31 cellular contexts compared by ENCODE assay signal in the genomic region with DNA sequence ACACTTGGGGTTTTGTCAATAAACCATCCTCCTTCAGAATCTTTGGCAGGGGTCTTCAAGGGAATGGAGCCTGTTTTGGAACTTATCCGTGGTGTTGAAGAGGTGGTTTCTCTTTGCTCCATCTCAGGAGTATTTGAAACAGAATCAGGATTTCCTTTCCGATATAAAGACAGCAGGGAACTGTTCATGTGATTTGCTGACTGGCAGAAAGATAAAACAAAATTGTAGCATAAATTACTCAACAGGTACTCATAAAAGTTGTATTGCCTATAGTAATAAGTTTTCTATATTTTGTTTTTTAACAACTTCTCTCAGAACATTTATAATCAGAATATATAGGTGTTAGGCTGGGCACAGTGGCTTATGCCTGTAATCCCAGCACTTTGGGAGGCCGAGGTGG.
"Had no signal": no experiment of that assay in that cellular context is flagged by ENCODE, and none has a peak within 500 bp of the region (broad histone marks: within the 10 kb centered on the region; RNA-seq: fewer than 3 reads in every experiment).

No MANE protein-coding gene starts in this region.

- H3K27me3 ChIP-seq: neural progenitor cell, ovary, spleen, suprapubic skin, testis, tibial artery, upper lobe of left lung, vagina had no signal

- H3K4me1 ChIP-seq: neural progenitor cell, parathyroid adenoma, psoas muscle, spleen, suprapubic skin, testis, tibial artery, vagina had no signal

- H3K27ac Mint-ChIP-seq: natural killer cell; nephron; neural progenitor cell; progenitor cell of endocrine pancreas; stimulated activated memory B cell treated with anti-CD40 and anti-IgM and Interleukin-4, amounts not matched to agents 10 μg/mL and 1 μg/mL and 100 μg/mL, for 72 hours; stimulated activated naive CD8-positive, alpha-beta T cell treated with anti-CD3 and anti-CD28 coated beads, Interleukin-15, amount 100 ng/mL, for 72 hours had no signal

- H3K27me3 Mint-ChIP-seq: progenitor cell of endocrine pancreas; stimulated activated memory B cell treated with anti-CD40 and anti-IgM and Interleukin-4, amounts not matched to agents 10 μg/mL and 1 μg/mL and 100 μg/mL, for 72 hours; stimulated activated naive CD8-positive, alpha-beta T cell treated with anti-CD3 and anti-CD28 coated beads, Interleukin-15, amount 100 ng/mL, for 72 hours had no signal

- H3K36me3 ChIP-seq: ovary had no signal

- H3K4me3 Mint-ChIP-seq: natural killer cell; nephron; neural progenitor cell; stimulated activated memory B cell treated with anti-CD40 and anti-IgM and Interleukin-4, amounts not matched to agents 10 μg/mL and 1 μg/mL and 100 μg/mL, for 72 hours; stimulated activated naive CD8-positive, alpha-beta T cell treated with anti-CD3 and anti-CD28 coated beads, Interleukin-15, amount 100 ng/mL, for 72 hours had no signal

- H3K4me2 ChIP-seq: neural progenitor cell, smooth muscle cell had no signal

- H3K9me3 ChIP-seq: ovary, psoas muscle, spleen, suprapubic skin, testis, tibial artery, upper lobe of left lung, vagina had no signal

- H3K9ac ChIP-seq: neural progenitor cell, parathyroid adenoma had no signal

- H3K27ac ChIP-seq: neural progenitor cell, ovary, parathyroid adenoma, psoas muscle, skin epidermis, spleen, suprapubic skin, testis, tibial artery, upper lobe of left lung, vagina had no signal

- DNase-seq: natural killer cell; occipital lobe; ovary; posterior cingulate gyrus; psoas muscle; right cardiac atrium; spleen; stimulated activated CD4-positive, alpha-beta T cell treated with anti-CD3 and anti-CD28 coated beads, Interleukin-12 subunit alpha, Interleukin-12 subunit beta, amount 100 ng/mL, for 4 hours; stimulated activated CD4-positive, alpha-beta T cell treated with anti-CD3 and anti-CD28 coated beads, Interleukin-1b, Interleukin-23, amount 100 ng/mL, for 48 hours; stimulated activated CD4-positive, alpha-beta T cell treated with anti-CD3 and anti-CD28 coated beads, Interleukin-4, amount 100 ng/mL, for 1 hour; stimulated activated CD4-positive, alpha-beta T cell treated with anti-CD3 and anti-CD28 coated beads, Interleukin-4, amount 100 ng/mL, for 4 hours; stimulated activated CD8-positive, alpha-beta memory T cell treated with anti-CD3 and anti-CD28 coated beads, Interleukin-4, amount 100 ng/mL, for 48 hours; stimulated activated naive CD4-positive, alpha-beta T cell; stimulated activated naive CD8-positive, alpha-beta T cell treated with anti-CD3 and anti-CD28 coated beads, Interleukin-15, amount 100 ng/mL, for 72 hours; stimulated activated naive CD8-positive, alpha-beta T cell treated with anti-CD3 and anti-CD28 coated beads, Interleukin-15, Interleukin-2, amounts not matched to agents 100 U/mL and 50 U/mL, for 24 hours; substantia nigra; testis; tibial artery; trophoblast cell; upper lobe of left lung had no signal

- H3K9me3 Mint-ChIP-seq: natural killer cell; nephron; neural progenitor cell; stimulated activated memory B cell treated with anti-CD40 and anti-IgM and Interleukin-4, amounts not matched to agents 10 μg/mL and 1 μg/mL and 100 μg/mL, for 72 hours; stimulated activated naive CD8-positive, alpha-beta T cell treated with anti-CD3 and anti-CD28 coated beads, Interleukin-15, amount 100 ng/mL, for 72 hours had no signal

- H3K79me2 ChIP-seq: parathyroid adenoma had no signal

- H3K4me3 ChIP-seq: neural progenitor cell, ovary, psoas muscle, skin epidermis, smooth muscle cell, spleen, suprapubic skin, testis, tibial artery, upper lobe of left lung, vagina had no signal

- H3K4me1 Mint-ChIP-seq: natural killer cell; nephron; neural progenitor cell; stimulated activated memory B cell treated with anti-CD40 and anti-IgM and Interleukin-4, amounts not matched to agents 10 μg/mL and 1 μg/mL and 100 μg/mL, for 72 hours; stimulated activated naive CD8-positive, alpha-beta T cell treated with anti-CD3 and anti-CD28 coated beads, Interleukin-15, amount 100 ng/mL, for 72 hours had no signal

- FAIRE-seq: urothelium cell line had no signal

- ATAC-seq: natural killer cell; psoas muscle; right cardiac atrium; sciatic nerve; stimulated activated memory B cell treated with anti-CD40 and anti-IgM and Interleukin-4, amounts not matched to agents 10 μg/mL and 1 μg/mL and 100 μg/mL, for 72 hours; stimulated activated naive CD8-positive, alpha-beta T cell treated with anti-CD3 and anti-CD28 coated beads, Interleukin-15, amount 100 ng/mL, for 72 hours; stimulated activated naive CD8-positive, alpha-beta T cell treated with anti-CD3 and anti-CD28 coated beads, Interleukin-15, Interleukin-2, amounts not matched to agents 100 U/mL and 50 U/mL, for 24 hours had no signal

- H2AFZ ChIP-seq: neural progenitor cell, parathyroid adenoma had no signal
